ENCODE assay signal across 22 cellular contexts in genomic region chr22:47994899-47995573, GRCh38.
"Had no signal": no experiment of that assay in that cellular context is flagged by ENCODE, and none has a peak within 500 bp of the region (broad histone marks: within the 10 kb centered on the region; RNA-seq: fewer than 3 reads in every experiment).

No MANE protein-coding gene starts in this region.

- H3K4me3 ChIP-seq: esophagus squamous epithelium, left lung, right lobe of liver, suprapubic skin, transverse colon had no signal

- DNase-seq: cerebellar nuclear complex; cortex of kidney; effector memory CD8-positive, alpha-beta T cell; erythroblast; esophagus squamous epithelium; foreskin melanocyte; glutamatergic neuron; left cardiac atrium; left lung; mesenchymal stem cell; midbrain; naive thymus-derived CD8-positive, alpha-beta T cell; nephron progenitor cell; right lobe of liver; small intestine; stimulated activated CD4-positive, alpha-beta T cell treated with anti-CD3 and anti-CD28 coated beads, Interleukin-15, amount 100 ng/mL, for 24 hours; stimulated activated CD4-positive, alpha-beta T cell treated with anti-CD3 and anti-CD28 coated beads, Interleukin-2, amount 100 ng/mL, for 48 hours; stimulated activated naive B cell treated with anti-CD40 and anti-IgM and Interleukin-4, amounts not matched to agents 10 μg/mL and 1 μg/mL and 100 μg/mL, for 72 hours; transverse colon had no signal

- H3K79me2 ChIP-seq: parathyroid adenoma had no signal

- H2AFZ ChIP-seq: parathyroid adenoma had no signal

- H3K36me3 ChIP-seq: esophagus squamous epithelium, left lung, neutrophil, right lobe of liver, suprapubic skin, transverse colon had no signal

- H3K9me3 ChIP-seq: esophagus squamous epithelium, left lung, neutrophil, right lobe of liver, suprapubic skin, transverse colon had no signal

- H3K27ac ChIP-seq: esophagus squamous epithelium, left lung, neutrophil, parathyroid adenoma, right lobe of liver, suprapubic skin, transverse colon had no signal

- H3K9ac ChIP-seq: parathyroid adenoma had no signal

- H3K4me1 ChIP-seq: esophagus squamous epithelium, left lung, parathyroid adenoma, right lobe of liver, suprapubic skin, transverse colon had no signal

- H3K27me3 ChIP-seq: left lung, neutrophil, right lobe of liver, transverse colon had no signal

- ATAC-seq: effector memory CD8-positive, alpha-beta T cell; left cardiac atrium; left lung; naive thymus-derived CD8-positive, alpha-beta T cell; right lobe of liver; stimulated activated naive B cell treated with anti-CD40 and anti-IgM and Interleukin-4, amounts not matched to agents 10 μg/mL and 1 μg/mL and 100 μg/mL, for 72 hours had no signal
